24 cellular contexts compared by ENCODE assay signal in genomic region chr1:2169200-2169836, GRCh38.
"Had no signal": no experiment of that assay in that cellular context is flagged by ENCODE, and none has a peak within 500 bp of the region (broad histone marks: within the 10 kb centered on the region; RNA-seq: fewer than 3 reads in every experiment).

No MANE protein-coding gene starts in this region.

- H3K4me1 ChIP-seq: gastrocnemius medialis, lower lobe of right lung had no signal

- ATAC-seq: gastrocnemius medialis, heart right ventricle, left cardiac atrium, left lung, left ventricle myocardium superior, lower lobe of right lung, mucosa of descending colon had no signal

- H3K4me3 Mint-ChIP-seq: immature natural killer cell, mesothelial cell of epicardium had no signal

- H3K4me3 ChIP-seq: coronary artery, dorsolateral prefrontal cortex, esophagus squamous epithelium, gastrocnemius medialis, heart right ventricle, left lung, lower lobe of right lung, mucosa of descending colon had no signal

- H3K9me3 ChIP-seq: esophagus squamous epithelium, gastrocnemius medialis, heart right ventricle, left lung, lower lobe of right lung, mucosa of descending colon had no signal

- H3K27ac ChIP-seq: coronary artery, esophagus squamous epithelium, gastrocnemius medialis, heart right ventricle, left lung, lower lobe of right lung had no signal

- DNase-seq: dermis blood vessel endothelial cell; effector CD4-positive, alpha-beta T cell; effector memory CD4-positive, alpha-beta T cell; esophagus squamous epithelium; foreskin fibroblast; foreskin melanocyte; gastrocnemius medialis; glutamatergic neuron; head of caudate nucleus; heart right ventricle; hippocampal formation; immature natural killer cell; islet precursor cell; left cardiac atrium; left lung; left ventricle myocardium superior; lower lobe of right lung; mesenchymal stem cell; mucosa of descending colon had no signal

- FAIRE-seq: colon, endothelial cell of umbilical vein had no signal

- H3K9me3 Mint-ChIP-seq: immature natural killer cell, mesothelial cell of epicardium had no signal

- H3K4me1 Mint-ChIP-seq: immature natural killer cell had no signal

- H3K27me3 ChIP-seq: dorsolateral prefrontal cortex, esophagus squamous epithelium, heart right ventricle, left lung had no signal

- H3K36me3 ChIP-seq: gastrocnemius medialis, heart right ventricle had no signal

- H3K27ac Mint-ChIP-seq: immature natural killer cell had no signal
